ENCODE assay signal across 13 cellular contexts in the genomic region with DNA sequence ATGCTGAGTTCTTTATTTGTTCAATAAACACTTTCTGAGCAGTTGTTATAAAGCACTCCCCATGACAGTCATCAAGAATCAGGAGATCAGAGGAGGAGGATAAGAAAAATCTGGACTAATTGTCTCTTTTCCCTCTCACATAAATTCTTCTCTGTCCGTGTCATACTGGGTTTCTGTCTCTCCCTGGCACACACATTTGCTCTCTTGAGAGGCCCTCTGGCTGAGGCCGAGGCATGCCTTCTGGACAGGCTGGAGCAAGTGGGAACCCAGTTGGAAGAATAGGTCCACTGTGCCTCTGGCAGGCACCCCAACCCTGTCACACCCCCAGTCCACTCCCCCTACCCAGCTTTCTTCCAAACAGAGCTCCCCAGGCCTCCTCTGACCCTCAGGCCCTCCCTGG.
DNase-seq lines count a peak whose midpoint lies in the region; ATAC-seq, FAIRE-seq and TF ChIP-seq lines count a peak whose summit lies in the region.
"Had no signal": no experiment of that assay in that cellular context is flagged by ENCODE, and none has a peak within 500 bp of the region (broad histone marks: within the 10 kb centered on the region; RNA-seq: fewer than 3 reads in every experiment).

No MANE protein-coding gene starts in this region.

- H3K4me1 ChIP-seq in HEK293 (ENCODE audit: control insufficient read depth, insufficient read depth, low read length) (peaks cover 6% of the 10 kb centered on the region; the same call in 1 of the 2 replicates), neuronal stem cell (ENCODE audit: control insufficient read depth in 2 of 2, insufficient read depth in 1 of 2, low read depth in 1 of 2, low read length in 2 of 2) (peaks cover 0 to 15% of the 10 kb centered on the region in 2 donors)
- H3K4me1 ChIP-seq: body of pancreas had no signal

- peaks cover 15% of the 10 kb centered on the region for H3K27me3 Mint-ChIP-seq in activated T-cell treated with anti-CD3 and anti-CD28 coated beads, Interleukin-2, amount 50 U/mL, for 4 hours (ENCODE audit: low read depth)
- H3K27me3 Mint-ChIP-seq in activated T-cell treated with anti-CD3 and anti-CD28 coated beads, Interleukin-2, amount 50 U/mL, for 24 hours: peaks cover 50% of the 10 kb centered on the region
- peaks cover 45% of the 10 kb centered on the region for H3K27me3 Mint-ChIP-seq in central memory CD8-positive, alpha-beta T cell

- H3K79me1 ChIP-seq in neuronal stem cell (ENCODE audit: low read depth, low read length): no peaks in the 10 kb centered on the region

- H3K4me3 ChIP-seq in HEK293 (ENCODE audit: low read depth, low read length): no peak overlapping the region
- no peak overlapping the region for H3K4me3 ChIP-seq in neuronal stem cell (ENCODE audit: low read length in 2 of 2)
- H3K4me3 ChIP-seq: body of pancreas had no signal

- peak overlapping the region; percentile 40 for H3K4me3 Mint-ChIP-seq in activated T-cell treated with anti-CD3 and anti-CD28 coated beads, Interleukin-2, amount 50 U/mL, for 4 hours
- H3K4me3 Mint-ChIP-seq in activated T-cell treated with anti-CD3 and anti-CD28 coated beads, Interleukin-2, amount 50 U/mL, for 24 hours: no peak overlapping the region
- H3K4me3 Mint-ChIP-seq in central memory CD8-positive, alpha-beta T cell: peak overlapping the region; percentile 53

- H3K4ac ChIP-seq in neuronal stem cell (ENCODE audit: low read length): no peak overlapping the region

- no peak overlapping the region for H3K27ac Mint-ChIP-seq in activated T-cell treated with anti-CD3 and anti-CD28 coated beads, Interleukin-2, amount 50 U/mL, for 24 hours
- H3K27ac Mint-ChIP-seq in central memory CD8-positive, alpha-beta T cell (ENCODE audit: low read depth): no peak overlapping the region

- H3K9me3 ChIP-seq in HEK293 (ENCODE audit: control insufficient read depth, insufficient read depth, low read depth, low read length) (no peaks in the 10 kb centered on the region), neuronal stem cell (replicated peaks in 1 of 2; ENCODE audit: control insufficient read depth in 2 of 2, insufficient read depth in 1 of 2, low read depth in 1 of 2, low read length in 2 of 2) (no peaks in the 10 kb centered on the region)
- H3K9me3 ChIP-seq: body of pancreas had no signal

- no peak overlapping the region for H2BK120ac ChIP-seq in neuronal stem cell (ENCODE audit: low read depth, low read length)

- H3K14ac ChIP-seq in neuronal stem cell (ENCODE audit: low read length): peak overlapping the region; percentile 77

- peak overlapping the region; percentile 62 for H2BK15ac ChIP-seq in neuronal stem cell (ENCODE audit: low read length)

- POLR2A ChIA-PET in HEK293 (lab: Yijun Ruan, JAX): no interaction called here

- no peak for TF ChIP-seq CTCF in HEK293 (tag by site-specific recombination; IDR thresholded peaks at IDR 0.05)

- CTCF ChIA-PET in HEK293 (lab: Yijun Ruan, JAX): interaction anchor here (0.7 to 1.5 kb wide), 4 partner anchors 40 to 112 kb away, joined by 3 to 6 read pairs (median 3); no protein-coding TSS in a partner anchor

- H3K9ac ChIP-seq in neuronal stem cell (ENCODE audit: low read depth, low read length, poor library complexity): no peak overlapping the region

- FAIRE-seq in H54 (lab: Jason Lieb, UNC): no peak
- FAIRE-seq: RCC 7860 had no signal

- 0 out of 2 replicates have a peak overlapping the region, but pooled peaks have one; percentile 9 for H3K27ac ChIP-seq in HEK293 (ENCODE audit: extremely low read depth, low read depth, low read length)
- no peak overlapping the region for H3K27ac ChIP-seq in neuronal stem cell (replicated peaks; ENCODE audit: low read length)
- H3K27ac ChIP-seq: body of pancreas had no signal

- no peak for TF ChIP-seq POLR2A in H54 (IDR thresholded peaks at IDR 0.05; ENCODE audit: low read depth, low read length)

- H3K36me3 ChIP-seq in HEK293 (ENCODE audit: control insufficient read depth in 2 of 2, insufficient read depth in 1 of 2, low read length in 2 of 2): no peaks in the 10 kb centered on the region
- H3K36me3 ChIP-seq in neuronal stem cell (replicated peaks in 1 of 2; ENCODE audit: control insufficient read depth in 2 of 2, insufficient read depth in 2 of 2, low read length in 2 of 2): no peaks in the 10 kb centered on the region

- H3K9me3 Mint-ChIP-seq in activated T-cell treated with anti-CD3 and anti-CD28 coated beads, Interleukin-2, amount 50 U/mL, for 4 hours: no peaks in the 10 kb centered on the region
- no peaks in the 10 kb centered on the region for H3K9me3 Mint-ChIP-seq in activated T-cell treated with anti-CD3 and anti-CD28 coated beads, Interleukin-2, amount 50 U/mL, for 24 hours
- H3K9me3 Mint-ChIP-seq in central memory CD8-positive, alpha-beta T cell: no peaks in the 10 kb centered on the region

- H2AFZ ChIP-seq in neuronal stem cell (ENCODE audit: low read length): no peak overlapping the region

- H4K91ac ChIP-seq in neuronal stem cell (ENCODE audit: low read depth, low read length, poor library complexity): no peak overlapping the region

- H3K36me3 Mint-ChIP-seq in activated T-cell treated with anti-CD3 and anti-CD28 coated beads, Interleukin-2, amount 50 U/mL, for 4 hours (ENCODE audit: insufficient read depth): no peaks in the 10 kb centered on the region
- H3K36me3 Mint-ChIP-seq in activated T-cell treated with anti-CD3 and anti-CD28 coated beads, Interleukin-2, amount 50 U/mL, for 24 hours (ENCODE audit: low read depth): no peaks in the 10 kb centered on the region
- H3K36me3 Mint-ChIP-seq in central memory CD8-positive, alpha-beta T cell (ENCODE audit: insufficient read depth): peaks cover 3% of the 10 kb centered on the region

- no peak for ATAC-seq in activated T-cell treated with anti-CD3 and anti-CD28 coated beads, Interleukin-2, amount 50 U/mL, for 4 hours
- ATAC-seq in central memory CD8-positive, alpha-beta T cell (replicated peaks; ENCODE audit: extremely low read depth, poor library complexity, severe bottlenecking): no peak
- no peak for ATAC-seq in HG03520 (IDR thresholded peaks at IDR 0.05; ENCODE audit: unreplicated experiment)
- ATAC-seq: body of pancreas had no signal

- peak overlapping the region; percentile 67 for H2BK5ac ChIP-seq in neuronal stem cell (ENCODE audit: low read length)

- peak overlapping the region; percentile 70 for H3K18ac ChIP-seq in neuronal stem cell (ENCODE audit: low read length)

- no peak for DNase-seq in activated T-cell treated with anti-CD3 and anti-CD28 coated beads, Interleukin-2, amount 50 U/mL, for 4 hours
- DNase-seq in activated T-cell treated with anti-CD3 and anti-CD28 coated beads, Interleukin-2, amount 50 U/mL, for 24 hours: no peak
- DNase-seq in central memory CD8-positive, alpha-beta T cell (ENCODE audit: low spot score in 2 of 2): no peak
- DNase-seq in neuronal stem cell (ENCODE audit: low spot score): no peak
- no peak for DNase-seq in NCI-H446 (lab: John Stamatoyannopoulos, UW)
- DNase-seq in H54 (ENCODE audit: insufficient read length, low spot score): no peak
- DNase-seq: Calu3, NCI-H2081, NCI-H774 had no signal

- H2AK5ac ChIP-seq in neuronal stem cell (ENCODE audit: low read depth, low read length): peak overlapping the region; percentile 60

- no peak overlapping the region for H3K4me2 ChIP-seq in neuronal stem cell (ENCODE audit: insufficient read depth, low read length, poor library complexity, severe bottlenecking)

- no peak overlapping the region for H3K23ac ChIP-seq in neuronal stem cell (ENCODE audit: low read depth, low read length, poor library complexity)

- peaks cover 0 to 20% (median 5%) of the 10 kb centered on the region in 3 experiments for H3K27me3 ChIP-seq in neuronal stem cell (ENCODE audit: control insufficient read depth in 3 of 3, insufficient read depth in 3 of 3, low read depth in 1 of 3, low read length in 3 of 3)
- H3K27me3 ChIP-seq: body of pancreas had no signal

- peaks cover 38% of the 10 kb centered on the region for H3K4me1 Mint-ChIP-seq in activated T-cell treated with anti-CD3 and anti-CD28 coated beads, Interleukin-2, amount 50 U/mL, for 4 hours (ENCODE audit: low read depth)
- H3K4me1 Mint-ChIP-seq in activated T-cell treated with anti-CD3 and anti-CD28 coated beads, Interleukin-2, amount 50 U/mL, for 24 hours (ENCODE audit: low read depth): peaks cover 36% of the 10 kb centered on the region
- peaks cover 22% of the 10 kb centered on the region for H3K4me1 Mint-ChIP-seq in central memory CD8-positive, alpha-beta T cell

- H4K8ac ChIP-seq in neuronal stem cell (ENCODE audit: low read depth, low read length): no peak overlapping the region

- WGBS in neuronal stem cell (ENCODE audit: extremely low coverage in 2 of 2, insufficient read length in 2 of 2, insufficient replicate concordance in 1 of 2), 2 donors: no CpG with 5 or more reads among the region's 2 CpGs

- no peak overlapping the region for H2BK12ac ChIP-seq in neuronal stem cell (ENCODE audit: low read length)

TF ChIP-seq in HEK293, 187 proteins besides CTCF, POLR2A, EP300 and RAD21 (continues in another document):
- TF ChIP-seq ZBTB7A (tag by site-specific recombination; IDR thresholded peaks at IDR 0.05; ENCODE audit: low read depth) (no peak), ZFP41 (tag by site-specific recombination; IDR thresholded peaks at IDR 0.05; ENCODE audit: borderline replicate concordance) (no peak), ZNF768 (tag by site-specific recombination; IDR thresholded peaks at IDR 0.05) (no peak), ZBTB1 (tag by site-specific recombination; IDR thresholded peaks at IDR 0.05) (no peak), ZNF561 (tag by site-specific recombination; IDR thresholded peaks at IDR 0.05; ENCODE audit: borderline replicate concordance) (no peak), ZFHX2 (tag by site-specific recombination; conservative IDR thresholded peaks at IDR 0.05) (no peak), RBAK (tag by site-specific recombination; IDR thresholded peaks at IDR 0.05) (no peak)
- TF ChIP-seq, protein P1, sequence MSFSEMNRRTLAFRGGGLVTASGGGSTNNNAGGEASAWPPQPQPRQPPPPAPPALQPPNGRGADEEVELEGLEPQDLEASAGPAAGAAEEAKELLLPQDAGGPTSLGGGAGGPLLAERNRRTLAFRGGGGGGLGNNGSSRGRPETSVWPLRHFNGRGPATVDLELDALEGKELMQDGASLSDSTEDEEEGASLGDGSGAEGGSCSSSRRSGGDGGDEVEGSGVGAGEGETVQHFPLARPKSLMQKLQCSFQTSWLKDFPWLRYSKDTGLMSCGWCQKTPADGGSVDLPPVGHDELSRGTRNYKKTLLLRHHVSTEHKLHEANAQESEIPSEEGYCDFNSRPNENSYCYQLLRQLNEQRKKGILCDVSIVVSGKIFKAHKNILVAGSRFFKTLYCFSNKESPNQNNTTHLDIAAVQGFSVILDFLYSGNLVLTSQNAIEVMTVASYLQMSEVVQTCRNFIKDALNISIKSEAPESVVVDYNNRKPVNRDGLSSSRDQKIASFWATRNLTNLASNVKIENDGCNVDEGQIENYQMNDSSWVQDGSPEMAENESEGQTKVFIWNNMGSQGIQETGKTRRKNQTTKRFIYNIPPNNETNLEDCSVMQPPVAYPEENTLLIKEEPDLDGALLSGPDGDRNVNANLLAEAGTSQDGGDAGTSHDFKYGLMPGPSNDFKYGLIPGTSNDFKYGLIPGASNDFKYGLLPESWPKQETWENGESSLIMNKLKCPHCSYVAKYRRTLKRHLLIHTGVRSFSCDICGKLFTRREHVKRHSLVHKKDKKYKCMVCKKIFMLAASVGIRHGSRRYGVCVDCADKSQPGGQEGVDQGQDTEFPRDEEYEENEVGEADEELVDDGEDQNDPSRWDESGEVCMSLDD (tag by site-specific recombination; IDR thresholded peaks at IDR 0.05): no peak
